Comparison of ENCODE assay signal across 9 cellular contexts in genomic region chr5:167587768-167588167, GRCh38.
DNase-seq lines count a peak whose midpoint lies in the region; ATAC-seq, FAIRE-seq and TF ChIP-seq lines count a peak whose summit lies in the region.
"Had no signal": no experiment of that assay in that cellular context is flagged by ENCODE, and none has a peak within 500 bp of the region (broad histone marks: within the 10 kb centered on the region; RNA-seq: fewer than 3 reads in every experiment).

No MANE protein-coding gene starts in this region.

- H3K36me3 Mint-ChIP-seq in chondrocyte (ENCODE audit: low read depth): no peaks in the 10 kb centered on the region

- no peak overlapping the region for H3K4me3 Mint-ChIP-seq in chondrocyte (ENCODE audit: unreplicated experiment)

- intact Hi-C loops in pancreas (cut with DNase I): no loop called here

- FAIRE-seq in pancreas (lab: Jason Lieb, UNC) (no peak), GM12891 (lab: Jason Lieb, UNC) (no peak)

- no peaks in the 10 kb centered on the region for H3K4me1 ChIP-seq in pancreas

- DNase-seq in DMS53 (lab: John Stamatoyannopoulos, UW): peak; percentile 41
- no peak for DNase-seq in DMS53 treated with DMSO at 0.1 percent for 48 hours (lab: John Stamatoyannopoulos, UW; ENCODE audit: unreplicated experiment)
- DNase-seq in NCI-H2227 (lab: John Stamatoyannopoulos, UW; ENCODE audit: unreplicated experiment): peak; percentile 61
- DNase-seq in chondrocyte (ENCODE audit: low spot score): no peak
- peak in 1 of 6 donors; percentile 10 for DNase-seq in pancreas
- DNase-seq in GM12891 (ENCODE audit: insufficient read length, low spot score): no peak
- DNase-seq in activated naive CD4-positive, alpha-beta T cell (lab: John Stamatoyannopoulos, UW): no peak
- DNase-seq: T-helper 1 cell had no signal

- H3K27ac Mint-ChIP-seq in chondrocyte (ENCODE audit: unreplicated experiment): no peak overlapping the region

- ATAC-seq in pancreas: peak in 3 of 4 donors; percentile 47 to 65 (median 65)
- ATAC-seq in HG03571 (IDR thresholded peaks at IDR 0.05; ENCODE audit: unreplicated experiment): no peak

- no peak overlapping the region for H3K27ac ChIP-seq in pancreas

- H3K4me3 ChIP-seq in pancreas: no peak overlapping the region

- H3K9me3 ChIP-seq in pancreas: no peaks in the 10 kb centered on the region

- no peaks in the 10 kb centered on the region for H3K36me3 ChIP-seq in pancreas

- WGBS in pancreas, 2 donors: 14 to 17% methylated on average over 2 of the region's 2 CpGs

- TF ChIP-seq CTCF in chondrocyte (IDR thresholded peaks at IDR 0.05) (peak; percentile 72), pancreas (IDR thresholded peaks at IDR 0.05) (peak in 2 of 4 donors; percentile 10 to 21)

- TF ChIP-seq POLR2A in GM12891 (IDR thresholded peaks at IDR 0.05; ENCODE audit: low read depth, low read length): no peak

- H3K27me3 Mint-ChIP-seq in chondrocyte (ENCODE audit: low read depth): peaks cover 17% of the 10 kb centered on the region

- no peaks in the 10 kb centered on the region for H3K9me3 Mint-ChIP-seq in chondrocyte (ENCODE audit: low read depth)

- H3K4me1 Mint-ChIP-seq in chondrocyte (ENCODE audit: low read depth): no peaks in the 10 kb centered on the region

- no peaks in the 10 kb centered on the region for H3K27me3 ChIP-seq in pancreas

TF ChIP-seq in GM12891, 5 proteins besides CTCF, POLR2A, EP300 and RAD21:
- TF ChIP-seq POU2F2 (IDR thresholded peaks at IDR 0.05; ENCODE audit: low read depth, low read length) (no peak), POLR2AphosphoS5 (IDR thresholded peaks at IDR 0.05; ENCODE audit: low read depth, low read length) (no peak), PAX5 (IDR thresholded peaks at IDR 0.05; ENCODE audit: insufficient read depth, low read length, severe bottlenecking) (no peak), SPI1 (IDR thresholded peaks at IDR 0.05; ENCODE audit: low read depth, low read length) (no peak), TAF1 (IDR thresholded peaks at IDR 0.05; ENCODE audit: low read depth, low read length) (no peak)

Comparison
In these comparisons a context has a peak if more than half of its experiments do, and no peak if none do; other contexts are left out.
1. DNase-seq: peak in DMS53 (single experiment) and NCI-H2227 (single experiment); none in DMS53 treated with DMSO at 0.1 percent for 48 hours (single experiment), chondrocyte (single experiment), GM12891 (single experiment) and activated naive CD4-positive, alpha-beta T cell (0 of 4).